Comparison of ENCODE assay signal across 17 cellular contexts in the genomic region with DNA sequence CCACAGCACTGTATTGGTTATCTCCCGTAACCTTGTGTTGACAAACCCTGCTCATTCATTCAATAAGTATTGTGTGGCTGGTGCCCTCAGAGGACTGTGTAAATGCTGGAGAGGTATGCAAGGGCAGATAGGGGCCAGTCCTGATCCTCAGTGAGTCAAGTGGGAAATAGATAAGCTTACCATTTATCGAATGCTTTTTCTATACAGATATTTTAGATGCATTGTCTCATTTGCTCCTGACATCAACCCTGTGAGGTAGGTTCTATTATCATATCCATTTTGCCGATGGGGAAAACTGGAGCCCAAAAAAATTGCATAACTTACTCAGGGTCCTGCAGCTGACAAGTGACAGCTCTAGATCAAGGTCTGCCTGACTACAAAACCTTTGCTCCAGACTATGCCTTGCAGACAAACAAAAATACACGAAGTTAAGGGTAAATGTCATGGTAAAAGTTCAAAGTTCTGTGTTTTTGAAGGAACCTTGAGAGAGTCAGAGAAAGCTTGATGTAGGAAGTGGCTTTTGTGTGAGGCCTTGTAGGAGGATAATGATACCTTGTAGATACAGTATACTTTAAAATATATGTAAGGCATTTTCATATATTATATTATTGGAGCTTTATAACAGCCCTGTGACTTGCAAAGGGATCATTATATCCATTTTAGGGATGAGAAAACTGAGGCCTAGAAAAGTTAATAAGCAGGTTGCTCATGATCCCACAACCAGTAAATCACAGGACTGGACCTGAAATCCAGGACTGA. TPM values are rescaled to one million over a fixed set of nuclear protein-coding genes. Genes with fewer than 3 reads are reported as not detected.
DNase-seq lines count a peak whose midpoint lies in the region; ATAC-seq lines count a peak whose summit lies in the region.
"Had no signal": no experiment of that assay in that cellular context is flagged by ENCODE, and none has a peak within 500 bp of the region (broad histone marks: within the 10 kb centered on the region; RNA-seq: fewer than 3 reads in every experiment).

No MANE protein-coding gene starts in this region.

- H3K36me3 Mint-ChIP-seq in activated CD4-positive, alpha-beta T cell treated with anti-CD3 and anti-CD28 coated beads for 36 hours (ENCODE audit: low read depth): peaks cover 76% of the 10 kb centered on the region
- H3K36me3 Mint-ChIP-seq in IgD-negative memory B cell: peaks cover 18% of the 10 kb centered on the region
- peaks cover 66% of the 10 kb centered on the region for H3K36me3 Mint-ChIP-seq in activated naive CD8-positive, alpha-beta T cell treated with anti-CD3 and anti-CD28 coated beads, Interleukin-2, amount 50 U/mL, for 24 hours (ENCODE audit: low read depth)
- peaks cover 10 to 79% (median 23%) of the 10 kb centered on the region in 3 donors for H3K36me3 Mint-ChIP-seq in naive thymus-derived CD8-positive, alpha-beta T cell

- ATAC-seq in activated CD4-positive, alpha-beta T cell treated with anti-CD3 and anti-CD28 coated beads for 36 hours: no peak
- no peak for ATAC-seq in activated naive CD8-positive, alpha-beta T cell treated with anti-CD3 and anti-CD28 coated beads, Interleukin-2, amount 50 U/mL, for 24 hours
- peak; percentile 80 to 83 for ATAC-seq in naive thymus-derived CD8-positive, alpha-beta T cell
- no peak for ATAC-seq in GM19395 (IDR thresholded peaks at IDR 0.05; ENCODE audit: unreplicated experiment)
- ATAC-seq: GM23338 had no signal

- POLR2A ChIA-PET in activated CD4-positive, alpha-beta T cell treated with anti-CD3 and anti-CD28 coated beads for 36 hours (lab: Charles Lee): interaction anchor here (1.0 kb wide), 1 partner anchor 17 kb away, joined by 3 read pairs; no protein-coding TSS in a partner anchor
- POLR2A ChIA-PET in naive thymus-derived CD8-positive, alpha-beta T cell (lab: Charles Lee): interaction anchor here (0.6 to 8.9 kb wide), 12 partner anchors 9 to 84 kb away, joined by 3 to 88 read pairs (median 3); no protein-coding TSS in a partner anchor

- H3K27me3 Mint-ChIP-seq in activated CD4-positive, alpha-beta T cell treated with anti-CD3 and anti-CD28 coated beads for 36 hours: no peaks in the 10 kb centered on the region
- peaks cover 2% of the 10 kb centered on the region for H3K27me3 Mint-ChIP-seq in IgD-negative memory B cell
- H3K27me3 Mint-ChIP-seq in activated naive CD8-positive, alpha-beta T cell treated with anti-CD3 and anti-CD28 coated beads, Interleukin-2, amount 50 U/mL, for 24 hours: no peaks in the 10 kb centered on the region
- H3K27me3 Mint-ChIP-seq in naive thymus-derived CD8-positive, alpha-beta T cell: no peaks in the 10 kb centered on the region
- H3K27me3 Mint-ChIP-seq: central memory CD8-positive, alpha-beta T cell had no signal

- intact Hi-C loops in activated CD4-positive, alpha-beta T cell treated with anti-CD3 and anti-CD28 coated beads for 36 hours (cut with DNase I, micrococcal nuclease): loop anchor here in 1 of 2 experiments (2.0 kb wide), 1 partner anchor 16 kb away; no protein-coding TSS in a partner anchor

- no peaks in the 10 kb centered on the region for H3K9me3 Mint-ChIP-seq in activated CD4-positive, alpha-beta T cell treated with anti-CD3 and anti-CD28 coated beads for 36 hours (ENCODE audit: low read depth)
- peaks cover 0 to 2% (median 2%) of the 10 kb centered on the region in 3 donors for H3K9me3 Mint-ChIP-seq in IgD-negative memory B cell
- H3K9me3 Mint-ChIP-seq in activated naive CD8-positive, alpha-beta T cell treated with anti-CD3 and anti-CD28 coated beads, Interleukin-2, amount 50 U/mL, for 24 hours: no peaks in the 10 kb centered on the region
- no peaks in the 10 kb centered on the region for H3K9me3 Mint-ChIP-seq in naive thymus-derived CD8-positive, alpha-beta T cell
- H3K9me3 Mint-ChIP-seq: central memory CD8-positive, alpha-beta T cell; GM23338 had no signal

- CTCF ChIA-PET in activated CD4-positive, alpha-beta T cell treated with anti-CD3 and anti-CD28 coated beads for 36 hours (lab: Charles Lee): interaction anchor here (0.8 to 2.4 kb wide), 7 partner anchors 10 to 39 kb away, joined by 3 to 8 read pairs (median 4); no protein-coding TSS in a partner anchor

- H3K4me1 Mint-ChIP-seq in activated CD4-positive, alpha-beta T cell treated with anti-CD3 and anti-CD28 coated beads for 36 hours: peaks cover 72% of the 10 kb centered on the region
- H3K4me1 Mint-ChIP-seq in IgD-negative memory B cell: peaks cover 8 to 29% (median 15%) of the 10 kb centered on the region in 3 donors
- peaks cover 84% of the 10 kb centered on the region for H3K4me1 Mint-ChIP-seq in activated naive CD8-positive, alpha-beta T cell treated with anti-CD3 and anti-CD28 coated beads, Interleukin-2, amount 50 U/mL, for 24 hours
- peaks cover 36 to 88% (median 73%) of the 10 kb centered on the region in 4 donors for H3K4me1 Mint-ChIP-seq in naive thymus-derived CD8-positive, alpha-beta T cell
- H3K4me1 Mint-ChIP-seq: GM23338 had no signal

- no peak for DNase-seq in activated CD4-positive, alpha-beta T cell treated with anti-CD3 and anti-CD28 coated beads for 36 hours
- no peak for DNase-seq in activated CD4-positive, alpha-beta T cell treated with anti-CD3 and anti-CD28 coated beads for 4 hours
- no peak for DNase-seq in activated naive CD8-positive, alpha-beta T cell treated with anti-CD3 and anti-CD28 coated beads, Interleukin-2, amount 50 U/mL, for 24 hours
- peak in 2 of 10 donors; percentile 48 to 52 for DNase-seq in naive thymus-derived CD8-positive, alpha-beta T cell
- DNase-seq in Ammon's horn (ENCODE audit: low spot score): no peak
- DNase-seq in NCI-H2196 (lab: John Stamatoyannopoulos, UW; ENCODE audit: unreplicated experiment): no peak
- DNase-seq: activated CD4-positive, alpha-beta T cell treated with anti-CD3 and anti-CD28 coated beads, Interleukin-2, amount 50 U/mL, for 4 hours; KG1; NCI-H1092 treated with DMSO at 0.1 percent for 48 hours; NCI-H774; stimulated activated CD4-positive, alpha-beta T cell treated with anti-CD3 and anti-CD28 coated beads, Interleukin-1b, Interleukin-23, amount 100 ng/mL, for 48 hours; T1000; thyroid gland had no signal

- H3K27ac Mint-ChIP-seq in activated CD4-positive, alpha-beta T cell treated with anti-CD3 and anti-CD28 coated beads for 36 hours: peak overlapping the region; percentile 70
- peak overlapping the region in 2 of 3 donors; percentile 58 to 59 for H3K27ac Mint-ChIP-seq in IgD-negative memory B cell
- peak overlapping the region; percentile 64 for H3K27ac Mint-ChIP-seq in activated naive CD8-positive, alpha-beta T cell treated with anti-CD3 and anti-CD28 coated beads, Interleukin-2, amount 50 U/mL, for 24 hours
- H3K27ac Mint-ChIP-seq in naive thymus-derived CD8-positive, alpha-beta T cell: peak overlapping the region; percentile 82 to 94 (median 88)
- H3K27ac Mint-ChIP-seq: GM23338 had no signal

- H3K4me3 Mint-ChIP-seq in activated CD4-positive, alpha-beta T cell treated with anti-CD3 and anti-CD28 coated beads for 36 hours: no peak overlapping the region
- H3K4me3 Mint-ChIP-seq in IgD-negative memory B cell: no peak overlapping the region
- no peak overlapping the region for H3K4me3 Mint-ChIP-seq in activated naive CD8-positive, alpha-beta T cell treated with anti-CD3 and anti-CD28 coated beads, Interleukin-2, amount 50 U/mL, for 24 hours
- peak overlapping the region in 9 of 10 donors; percentile 33 to 82 (median 59) for H3K4me3 Mint-ChIP-seq in naive thymus-derived CD8-positive, alpha-beta T cell
- H3K4me3 Mint-ChIP-seq: central memory CD8-positive, alpha-beta T cell; GM23338 had no signal

RNA-seq across cellular contexts. Expression of gene CYFIP2, which starts 22.7 kb away (rescaled TPM):
- 100 to 1,000 TPM; 277 to 526 TPM for total RNA-seq in activated CD4-positive, alpha-beta T cell treated with anti-CD3 and anti-CD28 coated beads for 36 hours
- 366 TPM for polyA plus RNA-seq in IgD-negative memory B cell
- total RNA-seq in naive thymus-derived CD8-positive, alpha-beta T cell: 100 to 1,000 TPM; 395 to 412 TPM
- polyA plus RNA-seq in naive thymus-derived CD8-positive, alpha-beta T cell: 100 to 1,000 TPM; 417 to 668 (median 506) TPM

Comparison
In these comparisons a context has a peak if more than half of its experiments do, and no peak if none do; other contexts are left out.
1. ATAC-seq: peak in naive thymus-derived CD8-positive, alpha-beta T cell (2 of 2); none in activated CD4-positive, alpha-beta T cell treated with anti-CD3 and anti-CD28 coated beads for 36 hours (single experiment), activated naive CD8-positive, alpha-beta T cell treated with anti-CD3 and anti-CD28 coated beads, Interleukin-2, amount 50 U/mL, for 24 hours (single experiment) and GM19395 (single experiment).
2. H3K4me3 Mint-ChIP-seq: peak in naive thymus-derived CD8-positive, alpha-beta T cell (9 of 10); none in activated CD4-positive, alpha-beta T cell treated with anti-CD3 and anti-CD28 coated beads for 36 hours (single experiment), IgD-negative memory B cell (0 of 4) and activated naive CD8-positive, alpha-beta T cell treated with anti-CD3 and anti-CD28 coated beads, Interleukin-2, amount 50 U/mL, for 24 hours (single experiment).
3. Peak in every context shown above with its lines, with median percentiles within 50 percentile points of each other: H3K27ac Mint-ChIP-seq.